8 cellular contexts compared by ENCODE assay signal in the genomic region with DNA sequence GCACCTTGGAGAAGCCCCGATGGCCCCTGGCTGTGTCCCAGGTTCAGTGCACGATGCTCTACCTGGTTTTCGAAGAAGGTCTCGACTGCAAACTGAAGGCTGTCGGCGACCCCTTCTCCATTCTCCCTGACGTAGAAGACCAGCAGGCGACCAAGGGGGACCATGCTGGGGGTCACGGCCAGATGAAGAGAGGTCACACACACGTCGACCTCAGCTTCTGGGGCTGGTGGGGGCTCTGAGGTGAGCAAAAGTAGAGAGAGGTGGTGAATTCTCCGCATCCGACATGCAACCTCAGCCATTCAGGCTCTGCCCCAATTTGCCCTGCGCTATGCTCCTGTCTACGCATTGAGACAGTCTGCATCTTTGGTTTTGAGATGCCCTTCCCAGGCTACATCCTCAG. TPM values are rescaled to one million over a fixed set of nuclear protein-coding genes. Genes with fewer than 3 reads are reported as not detected.
"Had no signal": no experiment of that assay in that cellular context is flagged by ENCODE, and none has a peak within 500 bp of the region (broad histone marks: within the 10 kb centered on the region; RNA-seq: fewer than 3 reads in every experiment).

No MANE protein-coding gene starts in this region.

- H3K27ac ChIP-seq: HL-60 had no signal

- H3K4me3 ChIP-seq: K562 had no signal

- DNase-seq: IMR-90, KBM-7, KG1 had no signal

- ATAC-seq: HepG2, K562 had no signal

RNA-seq across cellular contexts. Expression of gene CPAMD8, which starts 49.3 kb away (rescaled TPM):
- total RNA-seq: HT-29, HT1080 had no signal
